1 cellular context compared by ENCODE assay signal in genomic region chr16:31260136-31260931, GRCh38.
TF ChIP-seq lines count a peak whose summit lies in the region.

No MANE protein-coding gene starts in this region.

TF ChIP-seq in HepG2, 621 proteins besides CTCF, POLR2A, EP300 and RAD21:
- no peak for TF ChIP-seq NFE2L1 (CRISPR knock-in tag; IDR thresholded peaks at IDR 0.05; ENCODE audit: borderline replicate concordance)
- no peak for TF ChIP-seq REPIN1 (CRISPR knock-in tag; IDR thresholded peaks at IDR 0.05; ENCODE audit: borderline replicate concordance, low read depth)
- no peak for TF ChIP-seq ZNF720 (CRISPR knock-in tag; IDR thresholded peaks at IDR 0.05)
- TF ChIP-seq RERE (CRISPR knock-in tag; IDR thresholded peaks at IDR 0.05; ENCODE audit: low read depth): no peak
- no peak for TF ChIP-seq LCORL (IDR thresholded peaks at IDR 0.05)
- TF ChIP-seq LCORL (CRISPR knock-in tag; IDR thresholded peaks at IDR 0.05): no peak
- no peak for TF ChIP-seq ZFP62 (CRISPR knock-in tag; IDR thresholded peaks at IDR 0.05)
- no peak for TF ChIP-seq ZNF496 (CRISPR knock-in tag; IDR thresholded peaks at IDR 0.05; ENCODE audit: insufficient replicate concordance)
- no peak for TF ChIP-seq ZNF18 (CRISPR knock-in tag; IDR thresholded peaks at IDR 0.05; ENCODE audit: insufficient replicate concordance)
- TF ChIP-seq BCLAF1 (IDR thresholded peaks at IDR 0.05): no peak
- no peak for TF ChIP-seq NFRKB (IDR thresholded peaks at IDR 0.05)
- TF ChIP-seq ZFP90 (CRISPR knock-in tag; IDR thresholded peaks at IDR 0.05; ENCODE audit: borderline replicate concordance): no peak
- TF ChIP-seq DPF2 (CRISPR knock-in tag; IDR thresholded peaks at IDR 0.05; ENCODE audit: borderline replicate concordance, low read depth): no peak
- TF ChIP-seq ZNF609 (CRISPR knock-in tag; IDR thresholded peaks at IDR 0.05; ENCODE audit: borderline replicate concordance): no peak
- TF ChIP-seq ZNF746 (CRISPR knock-in tag; IDR thresholded peaks at IDR 0.05): no peak
